In genomic region chr5:75617746-75618352, GRCh38 we compare ENCODE assay signal across 23 cellular contexts. TPM values are rescaled to one million over a fixed set of nuclear protein-coding genes. Genes with fewer than 3 reads are reported as not detected.
DNase-seq lines count a peak whose midpoint lies in the region; ATAC-seq and TF ChIP-seq lines count a peak whose summit lies in the region.
"Had no signal": no experiment of that assay in that cellular context is flagged by ENCODE, and none has a peak within 500 bp of the region (broad histone marks: within the 10 kb centered on the region; RNA-seq: fewer than 3 reads in every experiment).

No MANE protein-coding gene starts in this region.

- no peak overlapping the region for H2BK5ac ChIP-seq in IMR-90 (ENCODE audit: low read depth, low read length, poor library complexity, severe bottlenecking)

- H2AK9ac ChIP-seq in IMR-90 (replicated peaks; ENCODE audit: low read depth, low read length, poor library complexity) = no peak overlapping the region

- no peak for DNase-seq in IMR-90
- DNase-seq in chondrocyte (ENCODE audit: low spot score) = no peak
- no peak for DNase-seq in transverse colon
- DNase-seq in mucosa of gallbladder (ENCODE audit: low spot score) = no peak
- no peak for DNase-seq in NCI-H1694 (lab: John Stamatoyannopoulos, UW)
- DNase-seq in iPS-NIHi11 (ENCODE audit: low spot score) = no peak
- DNase-seq: activated CD4-positive, alpha-beta T cell treated with anti-CD3 and anti-CD28 coated beads, Interleukin-2, amount 50 U/mL, for 48 hours; cerebellar nuclear complex; COR-L47; effector memory CD8-positive, alpha-beta T cell; kidney glomerular epithelial cell; MM.1S; NCI-H146; NCI-H2171 treated with DMSO at 0.1 percent for 48 hours; NCI-H69; Right ventricle myocardium superior; stimulated activated naive B cell treated with anti-CD40 and anti-IgM and Interleukin-4, amounts not matched to agents 10 μg/mL and 1 μg/mL and 100 μg/mL, for 72 hours; thyroid gland had no signal

- no peak for TF ChIP-seq RAD21 in IMR-90 (IDR thresholded peaks at IDR 0.05; ENCODE audit: low read length)

- H3K4me1 ChIP-seq in IMR-90 (ENCODE audit: control insufficient read depth, insufficient read depth, low read length) (no peaks in the 10 kb centered on the region), mesodermal cell (ENCODE audit: control insufficient read depth, insufficient read depth, low read length, poor library complexity, severe bottlenecking) (peaks cover 10% of the 10 kb centered on the region), transverse colon (peaks cover 0 to 40% (median 29%) of the 10 kb centered on the region in 4 donors)
- H3K4me1 ChIP-seq: thyroid gland had no signal

- H3K27ac ChIP-seq in IMR-90 (ENCODE audit: insufficient read depth, low read length) (no peak overlapping the region), mesodermal cell (ENCODE audit: low read depth, low read length, severe bottlenecking) (peak overlapping the region; percentile 18), transverse colon (peak overlapping the region; percentile 63 to 81 (median 79))
- H3K27ac ChIP-seq: neutrophil, thyroid gland had no signal

- no peak overlapping the region for H4K8ac ChIP-seq in IMR-90 (ENCODE audit: low read depth in 2 of 2, low read length in 2 of 2)

- H2AFZ ChIP-seq in IMR-90 (replicated peaks; ENCODE audit: low read length, poor library complexity) = no peak overlapping the region

- H2AK5ac ChIP-seq in IMR-90 (ENCODE audit: low read depth, low read length) = no peak overlapping the region

- WGBS in IMR-90 (ENCODE audit: extremely low coverage in 2 of 2, insufficient read length in 1 of 2), 2 experiments = 100% methylated on average over 1 of the region's 5 CpGs; no CpG with 5 or more reads in 1 of the 2 experiments
- WGBS in mesodermal cell (ENCODE audit: insufficient coverage in 2 of 2), 2 experiments = 89 to 94% methylated on average over 4 of the region's 5 CpGs
- 56 to 67% methylated on average over 3 to 5 of the region's 5 CpGs for WGBS in transverse colon (ENCODE audit: low coverage in 1 of 2), 2 donors

- H3K36me3 ChIP-seq in IMR-90 (ENCODE audit: control insufficient read depth, insufficient read depth, low read length) = no peaks in the 10 kb centered on the region
- H3K36me3 ChIP-seq in mesodermal cell (ENCODE audit: control insufficient read depth, insufficient read depth, low read length) = no peaks in the 10 kb centered on the region
- no peaks in the 10 kb centered on the region for H3K36me3 ChIP-seq in transverse colon
- H3K36me3 ChIP-seq: neutrophil, thyroid gland had no signal

- dilution Hi-C loops in IMR-90 (cut with HindIII; ENCODE audit: low sequenced_read_pairs, unreplicated experiment) = no loop called here

- in situ Hi-C loops in IMR-90 (cut with MboI; ENCODE audit: low sequenced_read_pairs) = no loop called here
- in situ Hi-C loops in transverse colon (cut with MboI; ENCODE audit: low pct_ligation_motif_present in 1 of 4, low pct_unique_long_range_greater_than_20kb in 1 of 4, low sequenced_read_pairs in 3 of 4) = no loop called here

- no peaks in the 10 kb centered on the region for H3K36me3 Mint-ChIP-seq in chondrocyte (ENCODE audit: low read depth)

- no peak overlapping the region for H3K56ac ChIP-seq in IMR-90 (ENCODE audit: extremely low read depth, insufficient read depth, low read length)

- peak overlapping the region; percentile 96 for H3K27ac Mint-ChIP-seq in chondrocyte (ENCODE audit: unreplicated experiment)
- H3K27ac Mint-ChIP-seq: B cell; effector memory CD8-positive, alpha-beta T cell; stimulated activated naive B cell treated with anti-CD40 and anti-IgM and Interleukin-4, amounts not matched to agents 10 μg/mL and 1 μg/mL and 100 μg/mL, for 72 hours; T-helper 1 cell treated with Interleukin-12 subunit alpha and Interleukin-12 subunit beta and Interleukin-4 antibody, amounts not matched to agents 30 μg/mL and 1 μg/mL, for 36 hours had no signal

- H3K23ac ChIP-seq in IMR-90 (ENCODE audit: low read depth, low read length) = no peak overlapping the region

- H3K9me1 ChIP-seq in IMR-90 (ENCODE audit: insufficient read depth, low read length) = no peaks in the 10 kb centered on the region

- H3K9me3 ChIP-seq in IMR-90 (ENCODE audit: control insufficient read depth, insufficient read depth, low read length) (no peaks in the 10 kb centered on the region), mesodermal cell (ENCODE audit: control insufficient read depth, low read length) (no peaks in the 10 kb centered on the region), transverse colon (no peaks in the 10 kb centered on the region)
- H3K9me3 ChIP-seq: neutrophil, thyroid gland had no signal

- H4K20me1 ChIP-seq in IMR-90 (ENCODE audit: insufficient read depth, low read length) = no peaks in the 10 kb centered on the region

- no peak overlapping the region for H4K91ac ChIP-seq in IMR-90 (ENCODE audit: insufficient read depth, low read depth, low read length)

- no peak overlapping the region for H3K4ac ChIP-seq in IMR-90 (ENCODE audit: low read depth, low read length)

- no peak for TF ChIP-seq POLR2A in IMR-90 (IDR thresholded peaks at IDR 0.05; ENCODE audit: low read depth, low read length)
- TF ChIP-seq POLR2A in transverse colon (IDR thresholded peaks at IDR 0.05) = no peak

- no peaks in the 10 kb centered on the region for H3K79me1 ChIP-seq in IMR-90 (ENCODE audit: low read depth in 1 of 2, low read length in 2 of 2)

- H3K9ac ChIP-seq in IMR-90 (ENCODE audit: low read depth, low read length) = no peak overlapping the region

- TF ChIP-seq EP300 in transverse colon (IDR thresholded peaks at IDR 0.05; ENCODE audit: low read depth) = no peak

- no peak overlapping the region for H3K4me2 ChIP-seq in IMR-90 (ENCODE audit: low read depth, low read length)

- H3K27me3 Mint-ChIP-seq in chondrocyte (ENCODE audit: low read depth) = no peaks in the 10 kb centered on the region
- H3K27me3 Mint-ChIP-seq: B cell; effector memory CD8-positive, alpha-beta T cell had no signal

- no peak overlapping the region for H3K14ac ChIP-seq in IMR-90 (replicated peaks; ENCODE audit: low read depth, low read length)

- CTCF ChIA-PET in IMR-90 (lab: Yijun Ruan, JAX) = interaction anchor here (0.9 kb wide), 1 partner anchor 16 kb away, joined by 3 read pairs; no protein-coding TSS in a partner anchor

- H3K18ac ChIP-seq in IMR-90 (ENCODE audit: low read depth, low read length) = no peak overlapping the region

- 0 out of 2 replicates have a peak, but pooled peaks have one; percentile 15 for ATAC-seq in IMR-90 (ENCODE audit: low read depth)
- ATAC-seq: effector memory CD8-positive, alpha-beta T cell; stimulated activated naive B cell treated with anti-CD40 and anti-IgM and Interleukin-4, amounts not matched to agents 10 μg/mL and 1 μg/mL and 100 μg/mL, for 72 hours had no signal

- H3K27me3 ChIP-seq in IMR-90 (ENCODE audit: control insufficient read depth, insufficient read depth, low read length) (no peaks in the 10 kb centered on the region), transverse colon (no peaks in the 10 kb centered on the region)
- H3K27me3 ChIP-seq: thyroid gland had no signal

- no peak overlapping the region for H2BK120ac ChIP-seq in IMR-90 (ENCODE audit: low read depth, low read length)

- no peak for TF ChIP-seq CTCF in IMR-90 (conservative IDR thresholded peaks at IDR 0.05; ENCODE audit: low read depth, low read length)
- no peak for TF ChIP-seq CTCF in chondrocyte (IDR thresholded peaks at IDR 0.05)
- no peak for TF ChIP-seq CTCF in transverse colon (IDR thresholded peaks at IDR 0.05)

- peaks cover 26% of the 10 kb centered on the region for H3K4me1 Mint-ChIP-seq in chondrocyte (ENCODE audit: low read depth)
- H3K4me1 Mint-ChIP-seq: B cell had no signal

- intact Hi-C loops in IMR-90 (cut with micrococcal nuclease) = loop anchor here (1.0 to 5.0 kb wide), 2 partner anchors 38 to 39 kb away; no protein-coding TSS in a partner anchor
- intact Hi-C loops in transverse colon (cut with DNase I; ENCODE audit: low total_unique reads) = no loop called here

- no TSS peak for BruUV-seq in IMR-90 (replicated peaks; lab: Mats Ljungman, UMichigan)

- H4K5ac ChIP-seq in IMR-90 (ENCODE audit: low read depth, low read length) = no peak overlapping the region

- no peak overlapping the region for H3K4me3 Mint-ChIP-seq in chondrocyte (ENCODE audit: unreplicated experiment)
- H3K4me3 Mint-ChIP-seq: B cell; effector memory CD8-positive, alpha-beta T cell; stimulated activated naive B cell treated with anti-CD40 and anti-IgM and Interleukin-4, amounts not matched to agents 10 μg/mL and 1 μg/mL and 100 μg/mL, for 72 hours; T-helper 1 cell treated with Interleukin-12 subunit alpha and Interleukin-12 subunit beta and Interleukin-4 antibody, amounts not matched to agents 30 μg/mL and 1 μg/mL, for 36 hours had no signal

- no peaks in the 10 kb centered on the region for H3K9me3 Mint-ChIP-seq in chondrocyte (ENCODE audit: low read depth)
- H3K9me3 Mint-ChIP-seq: effector memory CD8-positive, alpha-beta T cell; stimulated activated naive B cell treated with anti-CD40 and anti-IgM and Interleukin-4, amounts not matched to agents 10 μg/mL and 1 μg/mL and 100 μg/mL, for 72 hours; T-helper 1 cell treated with Interleukin-12 subunit alpha and Interleukin-12 subunit beta and Interleukin-4 antibody, amounts not matched to agents 30 μg/mL and 1 μg/mL, for 36 hours had no signal

- no peak overlapping the region for H2BK15ac ChIP-seq in IMR-90 (ENCODE audit: low read depth, low read length)

- no peak overlapping the region for H3K4me3 ChIP-seq in IMR-90 (ENCODE audit: insufficient read depth, low read depth, low read length)
- no peak overlapping the region for H3K4me3 ChIP-seq in mesodermal cell (ENCODE audit: extremely low read depth, insufficient read depth, low read length, poor library complexity, severe bottlenecking)
- H3K4me3 ChIP-seq in transverse colon = no peak overlapping the region
- H3K4me3 ChIP-seq: thyroid gland had no signal

- POLR2A ChIA-PET in IMR-90 (lab: Charles Lee; ENCODE audit: unreplicated experiment) = no interaction called here

- no peak overlapping the region for H2BK20ac ChIP-seq in IMR-90 (ENCODE audit: low read depth, low read length)

TF ChIP-seq in IMR-90, 13 proteins besides CTCF, POLR2A, EP300 and RAD21 (continues in another document):
- TF ChIP-seq RFX5 (IDR thresholded peaks at IDR 0.05; ENCODE audit: low read depth, low read length) = no peak
- TF ChIP-seq RCOR1 (IDR thresholded peaks at IDR 0.05; ENCODE audit: insufficient replicate concordance, low read length) = no peak
- no peak for TF ChIP-seq CEBPB (IDR thresholded peaks at IDR 0.05; ENCODE audit: low read depth, low read length)
- TF ChIP-seq MAFK (IDR thresholded peaks at IDR 0.05; ENCODE audit: low read depth, low read length) = no peak
- TF ChIP-seq SMC3 (IDR thresholded peaks at IDR 0.05; ENCODE audit: low read depth, low read length) = no peak
- TF ChIP-seq BHLHE40 (IDR thresholded peaks at IDR 0.05; ENCODE audit: low read depth, low read length) = no peak

RNA-seq across cellular contexts. Expression of gene ANKDD1B, which starts 6.6 kb away (rescaled TPM):
- total RNA-seq in IMR-90 (2012; rRNA removed) (0.28 TPM in 1 of 2 replicates, not detected in the other), chondrocyte (0.42 to 1.2 TPM (median 0.72 TPM) in 3 replicates), transverse colon (10 to 100 TPM in 3 of 4 donors, 1 to 10 TPM in 1; 3.6 to 20.6 (median 13.9) TPM), mucosa of gallbladder (0.43 TPM)
- 0.16 and 0.24 TPM in 2 replicates for polyA plus RNA-seq in IMR-90 (2012; rRNA removed)
- polyA plus RNA-seq in IMR-90 (2012; cell fraction: cytosol; rRNA removed) = 0.01 TPM in 1 of 2 replicates, not detected in the other
- polyA plus RNA-seq in IMR-90 (2012; cell fraction: nucleus; rRNA removed; ENCODE audit: low replicate concordance) = 0.36 and 1.3 TPM in 2 replicates
- 0.52 TPM for polyA plus RNA-seq in mesodermal cell (2013, experiment 1 of 2)
- not detected for polyA plus RNA-seq in mesodermal cell (2013, experiment 2 of 2)
- total RNA-seq: OCI-LY7, Right ventricle myocardium superior had no signal
